In the genomic region with DNA sequence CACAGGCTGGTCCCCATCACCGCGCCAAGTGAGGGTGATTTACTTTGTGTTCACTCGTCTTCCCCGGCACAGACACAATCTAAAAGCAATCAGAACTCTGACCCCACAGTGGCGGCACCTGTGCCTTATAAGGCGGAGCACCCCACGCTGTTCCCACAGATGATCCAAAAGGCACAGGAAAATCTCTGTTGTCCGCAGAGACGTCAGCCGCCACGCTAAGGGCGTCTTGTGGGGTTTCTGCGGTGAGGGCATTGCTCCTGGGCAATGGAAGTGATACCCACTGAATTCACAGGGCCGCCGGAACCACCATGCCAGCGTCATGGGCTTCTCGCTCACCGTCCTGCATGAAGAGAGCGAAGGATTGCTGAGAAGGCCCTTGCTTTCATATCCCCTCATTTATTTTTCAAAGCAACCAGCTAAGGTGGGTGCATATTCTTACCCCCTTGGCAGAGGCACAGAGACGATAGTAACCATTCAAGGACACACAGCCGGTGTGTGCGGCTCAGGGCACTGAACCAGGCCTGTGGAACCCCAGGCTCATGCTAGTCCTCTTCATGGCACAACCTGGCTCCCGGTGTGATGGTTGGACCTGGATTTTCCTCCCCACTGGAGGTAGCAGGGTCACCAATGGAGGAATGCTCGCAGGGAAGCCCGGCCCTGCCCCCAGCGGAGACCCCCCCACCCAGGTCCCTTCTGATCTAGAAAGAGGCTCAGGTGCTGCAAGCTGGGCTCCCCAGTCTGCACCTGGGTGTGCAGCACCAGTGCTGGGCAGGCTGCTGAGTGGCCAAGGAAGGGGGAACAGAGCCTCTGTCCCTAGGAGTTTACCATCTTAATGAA, we compare ENCODE assay signal across 16 cellular contexts.
DNase-seq lines count a peak whose midpoint lies in the region; ATAC-seq lines count a peak whose summit lies in the region.
"Had no signal": no experiment of that assay in that cellular context is flagged by ENCODE, and none has a peak within 500 bp of the region (broad histone marks: within the 10 kb centered on the region; RNA-seq: fewer than 3 reads in every experiment).

No MANE protein-coding gene starts in this region.

- no peak overlapping the region for H3K4ac ChIP-seq in mesendoderm (ENCODE audit: low read depth, low read length)

- intact Hi-C loops in cardiac septum (cut with DNase I) (no loop called here), right cardiac atrium (cut with DNase I) (no loop called here), posterior vena cava (cut with DNase I) (no loop called here)

- H3K4me3 ChIP-seq in right cardiac atrium (ENCODE audit: low read length) (no peak overlapping the region), mesendoderm (ENCODE audit: low read length) (no peak overlapping the region)
- H3K4me3 ChIP-seq: GM23338 had no signal

- H4K5ac ChIP-seq in mesendoderm (ENCODE audit: low read length): no peak overlapping the region

- no peak overlapping the region for H3K18ac ChIP-seq in mesendoderm (ENCODE audit: low read length)

- no peaks in the 10 kb centered on the region for H3K4me1 ChIP-seq in right cardiac atrium (ENCODE audit: control insufficient read depth, insufficient read depth, low read length)
- no peaks in the 10 kb centered on the region for H3K4me1 ChIP-seq in mesendoderm (ENCODE audit: control insufficient read depth, low read depth, low read length)

- H3K27me3 ChIP-seq in right cardiac atrium (ENCODE audit: control insufficient read depth, insufficient read depth) (no peaks in the 10 kb centered on the region), mesendoderm (ENCODE audit: insufficient read depth, low read length, poor library complexity) (no peaks in the 10 kb centered on the region)

- no peaks in the 10 kb centered on the region for H3K9me3 ChIP-seq in right cardiac atrium (ENCODE audit: control insufficient read depth, low read length)

- no peak overlapping the region for H3K23ac ChIP-seq in mesendoderm (ENCODE audit: low read length)

- H3K36me3 ChIP-seq in mesendoderm (ENCODE audit: control insufficient read depth, insufficient read depth, low read length): no peaks in the 10 kb centered on the region

- no peaks in the 10 kb centered on the region for H3K79me1 ChIP-seq in mesendoderm (ENCODE audit: low read length)

- H3K79me2 ChIP-seq in mesendoderm (ENCODE audit: control insufficient read depth, insufficient read depth, low read length): no peaks in the 10 kb centered on the region

- no peak overlapping the region for H2BK15ac ChIP-seq in mesendoderm (replicated peaks; ENCODE audit: low read depth)

- 87% methylated on average over 26 of the region's 26 CpGs for WGBS in right cardiac atrium
- no CpG with 5 or more reads among the region's 26 CpGs for WGBS in mesendoderm (ENCODE audit: extremely low coverage, insufficient coverage, low lambda C conversion rate)

- H3K4me2 ChIP-seq in mesendoderm (ENCODE audit: low read length): no peak overlapping the region
- H3K4me2 ChIP-seq: GM23338 had no signal

- ATAC-seq in right cardiac atrium (no peak), esophagus mucosa (peak; percentile 12)
- ATAC-seq: CD8-positive, alpha-beta T cell; GM23338 had no signal

- H2BK120ac ChIP-seq in mesendoderm (ENCODE audit: low read depth, low read length): no peak overlapping the region

- no peak overlapping the region for H3K9ac ChIP-seq in mesendoderm (ENCODE audit: low read length)

- no peak overlapping the region for H2BK5ac ChIP-seq in mesendoderm (ENCODE audit: low read length)

- H2AK5ac ChIP-seq in mesendoderm (ENCODE audit: low read length): no peak overlapping the region

- H4K8ac ChIP-seq in mesendoderm (ENCODE audit: low read depth, low read length): no peak overlapping the region

- H3K27ac ChIP-seq in right cardiac atrium (ENCODE audit: low read length): no peak overlapping the region
- no peak overlapping the region for H3K27ac ChIP-seq in mesendoderm (ENCODE audit: low read depth, low read length)
- H3K27ac ChIP-seq: 22Rv1 had no signal

- DNase-seq in cardiac septum (ENCODE audit: low spot score) (peak; percentile 55), right cardiac atrium (no peak), posterior vena cava (ENCODE audit: low spot score) (peak; percentile 75), mesendoderm (no peak)
- no peak for DNase-seq in activated naive CD4-positive, alpha-beta T cell treated with anti-CD3 and anti-CD28 coated beads, Interleukin-2, amount 50 U/mL, for 16 hours
- DNase-seq in activated CD4-positive, CD25-positive, alpha-beta regulatory T cell treated with anti-CD3 and anti-CD28 coated beads, Interleukin-2, amount 50 U/mL, for 72 hours: no peak
- DNase-seq: CD8-positive, alpha-beta T cell; COR-L47; DMS153; DND-41; GDM1; H9; IMR-90 had no signal

- no peak overlapping the region for H3K56ac ChIP-seq in mesendoderm (ENCODE audit: low read length)

Comparison
In these comparisons a context has a peak if more than half of its experiments do, and no peak if none do; other contexts are left out.
1. DNase-seq: peak in cardiac septum (single experiment) and posterior vena cava (single experiment); none in right cardiac atrium (0 of 3), activated naive CD4-positive, alpha-beta T cell treated with anti-CD3 and anti-CD28 coated beads, Interleukin-2, amount 50 U/mL, for 16 hours (single experiment), mesendoderm (single experiment) and activated CD4-positive, CD25-positive, alpha-beta regulatory T cell treated with anti-CD3 and anti-CD28 coated beads, Interleukin-2, amount 50 U/mL, for 72 hours (single experiment).